ENCODE assay signal across 12 cellular contexts in genomic region chr18:42525905-42526304, GRCh38.
"Had no signal": no experiment of that assay in that cellular context is flagged by ENCODE, and none has a peak within 500 bp of the region (broad histone marks: within the 10 kb centered on the region; RNA-seq: fewer than 3 reads in every experiment).

No MANE protein-coding gene starts in this region.

- H3K4me1 Mint-ChIP-seq: activated naive CD4-positive, alpha-beta T cell treated with anti-CD3 and anti-CD28 coated beads, Interleukin-2, amount 50 U/mL, for 24 hours; immature natural killer cell had no signal

- DNase-seq: activated CD4-positive, alpha-beta T cell treated with anti-CD3 and anti-CD28 coated beads, Interleukin-2, amount 50 U/mL, for 1 hour; activated T-cell treated with anti-CD3 and anti-CD28 coated beads for 4 hours; amniotic stem cell; brain microvascular endothelial cell; immature natural killer cell; mesenchymal stem cell; ovary; retina; stimulated activated CD4-positive, alpha-beta T cell treated with anti-CD3 and anti-CD28 coated beads, Interleukin-4, amount 100 ng/mL, for 4 hours had no signal

- H3K9me3 Mint-ChIP-seq: activated naive CD4-positive, alpha-beta T cell treated with anti-CD3 and anti-CD28 coated beads, Interleukin-2, amount 50 U/mL, for 24 hours had no signal

- H3K27me3 Mint-ChIP-seq: activated naive CD4-positive, alpha-beta T cell treated with anti-CD3 and anti-CD28 coated beads, Interleukin-2, amount 50 U/mL, for 24 hours had no signal

- ATAC-seq: esophagus mucosa had no signal

- H3K36me3 Mint-ChIP-seq: activated naive CD4-positive, alpha-beta T cell treated with anti-CD3 and anti-CD28 coated beads, Interleukin-2, amount 50 U/mL, for 24 hours; immature natural killer cell had no signal

- H3K4me3 Mint-ChIP-seq: activated naive CD4-positive, alpha-beta T cell treated with anti-CD3 and anti-CD28 coated beads, Interleukin-2, amount 50 U/mL, for 24 hours; immature natural killer cell had no signal

- H3K4me3 ChIP-seq: dorsolateral prefrontal cortex, ovary had no signal

- H3K27ac Mint-ChIP-seq: activated naive CD4-positive, alpha-beta T cell treated with anti-CD3 and anti-CD28 coated beads, Interleukin-2, amount 50 U/mL, for 24 hours; immature natural killer cell had no signal
